8 cellular contexts compared by ENCODE assay signal in the genomic region with DNA sequence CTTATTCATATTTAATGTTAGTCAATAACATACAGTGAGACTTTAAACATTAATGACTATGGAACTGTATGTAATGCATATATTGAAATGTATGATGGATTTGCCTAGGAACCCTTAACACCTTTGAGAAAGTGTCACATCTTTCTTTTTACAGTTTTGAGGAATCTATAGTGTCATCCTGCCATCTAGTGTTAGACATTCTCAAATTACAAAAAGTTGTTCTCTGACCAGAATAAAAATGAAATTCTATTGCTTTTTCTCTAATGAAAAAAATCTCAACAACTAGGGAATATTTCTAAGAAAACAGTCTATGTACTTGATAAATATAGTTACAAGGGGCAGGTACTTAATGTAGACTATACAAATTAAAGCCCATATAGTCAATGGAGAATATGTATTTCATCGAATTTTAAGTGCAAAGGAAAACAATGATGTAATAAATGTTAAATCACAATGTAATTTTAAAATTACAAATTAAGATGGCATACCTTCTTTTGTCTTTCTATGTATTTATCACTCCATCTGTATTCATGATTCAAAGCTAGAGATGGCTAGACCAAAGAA. TPM values are rescaled to one million over a fixed set of nuclear protein-coding genes. Genes with fewer than 3 reads are reported as not detected.
DNase-seq lines count a peak whose midpoint lies in the region; ATAC-seq and TF ChIP-seq lines count a peak whose summit lies in the region.

No MANE protein-coding gene starts in this region.

- peaks cover 4% of the 10 kb centered on the region for H3K4me1 Mint-ChIP-seq in osteocyte (ENCODE audit: unreplicated experiment)
- peaks cover 3% of the 10 kb centered on the region for H3K4me1 Mint-ChIP-seq in activated naive CD4-positive, alpha-beta T cell treated with anti-CD3 and anti-CD28 coated beads for 36 hours (ENCODE audit: low read depth)

- TF ChIP-seq CTCF in GM12865 (IDR thresholded peaks at IDR 0.05; ENCODE audit: insufficient read depth, low read depth, low read length, missing control alignments) (peak; percentile 19), osteocyte (IDR thresholded peaks at IDR 0.05) (peak; percentile 72)

- no peaks in the 10 kb centered on the region for H3K9me3 Mint-ChIP-seq in osteocyte (ENCODE audit: unreplicated experiment)
- H3K9me3 Mint-ChIP-seq in activated naive CD4-positive, alpha-beta T cell treated with anti-CD3 and anti-CD28 coated beads for 36 hours: no peaks in the 10 kb centered on the region

- no peaks in the 10 kb centered on the region for H3K36me3 Mint-ChIP-seq in osteocyte (ENCODE audit: unreplicated experiment)
- no peaks in the 10 kb centered on the region for H3K36me3 Mint-ChIP-seq in activated naive CD4-positive, alpha-beta T cell treated with anti-CD3 and anti-CD28 coated beads for 36 hours (ENCODE audit: low read depth)

- peaks cover 4% of the 10 kb centered on the region for H3K27me3 Mint-ChIP-seq in osteocyte (ENCODE audit: unreplicated experiment)
- H3K27me3 Mint-ChIP-seq in activated naive CD4-positive, alpha-beta T cell treated with anti-CD3 and anti-CD28 coated beads for 36 hours (ENCODE audit: low read depth): no peaks in the 10 kb centered on the region

- peak; percentile 32 for DNase-seq in GM12865 (ENCODE audit: low read depth)
- DNase-seq in NCI-H1694 (lab: John Stamatoyannopoulos, UW): peak; percentile 54
- peak; percentile 42 for DNase-seq in cerebellar cortex (ENCODE audit: low spot score)
- no peak for DNase-seq in osteocyte (ENCODE audit: extremely low spot score, unreplicated experiment)
- no peak for DNase-seq in activated naive CD4-positive, alpha-beta T cell treated with anti-CD3 and anti-CD28 coated beads for 36 hours
- no peak for DNase-seq in activated CD8-positive, alpha-beta memory T cell treated with anti-CD3 and anti-CD28 coated beads, Interleukin-2, amount 50 U/mL, for 48 hours

- no peak overlapping the region for H3K4me3 ChIP-seq in GM12865 (ENCODE audit: low read depth, low read length)

- no peak overlapping the region for H3K27ac Mint-ChIP-seq in osteocyte (ENCODE audit: unreplicated experiment)
- no peak overlapping the region for H3K27ac Mint-ChIP-seq in activated naive CD4-positive, alpha-beta T cell treated with anti-CD3 and anti-CD28 coated beads for 36 hours

- intact Hi-C loops in activated naive CD4-positive, alpha-beta T cell treated with anti-CD3 and anti-CD28 coated beads for 36 hours (cut with micrococcal nuclease): loop anchor here (1.0 to 2.0 kb wide), 5 partner anchors 154 to 949 kb away; no protein-coding TSS in a partner anchor

- ATAC-seq in GM18520 (IDR thresholded peaks at IDR 0.05; ENCODE audit: unreplicated experiment): no peak
- no peak for ATAC-seq in GM19023 (IDR thresholded peaks at IDR 0.05; ENCODE audit: unreplicated experiment)

- CTCF ChIA-PET in activated naive CD4-positive, alpha-beta T cell treated with anti-CD3 and anti-CD28 coated beads for 36 hours (lab: Charles Lee): no interaction called here

- no peak overlapping the region for H3K4me3 Mint-ChIP-seq in osteocyte (ENCODE audit: unreplicated experiment)
- no peak overlapping the region for H3K4me3 Mint-ChIP-seq in activated naive CD4-positive, alpha-beta T cell treated with anti-CD3 and anti-CD28 coated beads for 36 hours

RNA-seq across cellular contexts. Expression of a gene that starts 5.1 kb away (rescaled TPM):
- total RNA-seq in osteocyte: 7.0 and 7.1 TPM in 2 replicates
- total RNA-seq in activated naive CD4-positive, alpha-beta T cell treated with anti-CD3 and anti-CD28 coated beads for 36 hours: 1 to 10 TPM; 1.1 to 1.6 TPM

Comparison
In these comparisons a context has a peak if more than half of its experiments do, and no peak if none do; other contexts are left out.
1. DNase-seq: peak in GM12865 (single experiment), NCI-H1694 (single experiment) and cerebellar cortex (single experiment); none in osteocyte (single experiment), activated naive CD4-positive, alpha-beta T cell treated with anti-CD3 and anti-CD28 coated beads for 36 hours (single experiment) and activated CD8-positive, alpha-beta memory T cell treated with anti-CD3 and anti-CD28 coated beads, Interleukin-2, amount 50 U/mL, for 48 hours (single experiment).